ENCODE assay signal across 8 cellular contexts in genomic region chr11:2270322-2271076, GRCh38. TPM values are rescaled to one million over a fixed set of nuclear protein-coding genes. Genes with fewer than 3 reads are reported as not detected.
DNase-seq lines count a peak whose midpoint lies in the region; ATAC-seq and TF ChIP-seq lines count a peak whose summit lies in the region.

A gene with protein sequence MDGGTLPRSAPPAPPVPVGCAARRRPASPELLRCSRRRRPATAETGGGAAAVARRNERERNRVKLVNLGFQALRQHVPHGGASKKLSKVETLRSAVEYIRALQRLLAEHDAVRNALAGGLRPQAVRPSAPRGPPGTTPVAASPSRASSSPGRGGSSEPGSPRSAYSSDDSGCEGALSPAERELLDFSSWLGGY (minus strand): TSS chr11:2270588. CDS start chr11:2270332, 256 bp downstream.

- BruUV-seq in Caco-2 (replicated peaks; lab: Mats Ljungman, UMichigan), result no TSS peak
- BruUV-seq in PC-9 (replicated peaks; lab: Mats Ljungman, UMichigan), result no TSS peak

- H3K9me3 Mint-ChIP-seq in Caco-2 (ENCODE audit: unreplicated experiment) (no peaks in the 10 kb centered on the region), osteocyte (ENCODE audit: unreplicated experiment) (no peaks in the 10 kb centered on the region)

- H3K27ac ChIP-seq in PC-9 (no peak within 1 kb of the TSS), esophagus muscularis mucosa (replicated peaks in 1 of 4) (peak within 1 kb of the TSS in 2 of 4 donors; percentile 27 to 57)

- peaks cover 33% of the 10 kb centered on the region for H3K36me3 Mint-ChIP-seq in Caco-2 (ENCODE audit: insufficient read depth, unreplicated experiment)
- no peaks in the 10 kb centered on the region for H3K36me3 Mint-ChIP-seq in osteocyte (ENCODE audit: unreplicated experiment)

- H3F3A ChIP-seq in PC-9 (ENCODE audit: insufficient read depth, low read depth), result peaks cover 7% of the 10 kb centered on the region

- H3K4me2 ChIP-seq in PC-9, result peak within 1 kb of the TSS; percentile 75

- intact Hi-C loops in Caco-2 (cut with micrococcal nuclease; ENCODE audit: unreplicated experiment), result loop anchor here (1.0 kb wide), 1 partner anchor 73 kb away; no protein-coding TSS in a partner anchor
- intact Hi-C loops in PC-9 (cut with micrococcal nuclease; ENCODE audit: unreplicated experiment), result no loop called here
- intact Hi-C loops in esophagus muscularis mucosa (cut with DNase I), result no loop called here

- H3K9me3 ChIP-seq in Caco-2 (no peaks in the 10 kb centered on the region), PC-9 (ENCODE audit: insufficient read depth, low read depth) (no peaks in the 10 kb centered on the region), esophagus muscularis mucosa (no peaks in the 10 kb centered on the region)

- WGBS in esophagus muscularis mucosa, result under 1% methylated on average over 20 of the region's 89 CpGs

- no peaks in the 10 kb centered on the region for H3K9me2 ChIP-seq in PC-9 (ENCODE audit: insufficient read depth)

- H3K36me3 ChIP-seq in Caco-2 (ENCODE audit: control insufficient read depth, insufficient read depth, low read length), result peaks cover 3% of the 10 kb centered on the region
- no peaks in the 10 kb centered on the region for H3K36me3 ChIP-seq in PC-9 (ENCODE audit: low read depth)
- H3K36me3 ChIP-seq in esophagus muscularis mucosa, result no peaks in the 10 kb centered on the region

- H4K20me1 ChIP-seq in PC-9 (ENCODE audit: insufficient read depth), result no peaks in the 10 kb centered on the region

- H3K27me3 Mint-ChIP-seq in Caco-2 (ENCODE audit: insufficient read depth, unreplicated experiment) (no peaks in the 10 kb centered on the region), osteocyte (ENCODE audit: unreplicated experiment) (peaks cover 59% of the 10 kb centered on the region)

- H3K27me3 ChIP-seq in Caco-2 (replicated peaks; ENCODE audit: control insufficient read depth, insufficient read depth, low read length) (no peaks in the 10 kb centered on the region), PC-9 (ENCODE audit: insufficient read depth, low read depth) (no peaks in the 10 kb centered on the region), esophagus muscularis mucosa (peaks cover 0 to 80% (median 35%) of the 10 kb centered on the region in 4 donors)

- no peak for TF ChIP-seq EP300 in esophagus muscularis mucosa (IDR thresholded peaks at IDR 0.05)

- POLR2A ChIA-PET in Caco-2 (lab: Charles Lee), result interaction anchor here (1.1 to 2.9 kb wide), 2 partner anchors 60 to 67 kb away, joined by 5 to 26 read pairs; no protein-coding TSS in a partner anchor
- POLR2A ChIA-PET in PC-9 (lab: Charles Lee; ENCODE audit: unreplicated experiment), result interaction anchor here (0.6 kb wide), 1 partner anchor 105 kb away, joined by 4 read pairs; no protein-coding TSS in a partner anchor

- no peak for ATAC-seq in HG02642 (IDR thresholded peaks at IDR 0.05; ENCODE audit: poor library complexity, unreplicated experiment)

- DNase-seq in Caco-2 (peak; percentile 53 to 60), PC-9 (no peak), esophagus muscularis mucosa (ENCODE audit: extremely low spot score) (peak; percentile 72), osteocyte (ENCODE audit: extremely low spot score, unreplicated experiment) (peak; percentile 83), hippocampal formation (lab: John Stamatoyannopoulos, UW) (no peak), HuH-7.5 (ENCODE audit: low spot score) (no peak), NCI-H2029 (lab: John Stamatoyannopoulos, UW) (no peak)

- H3K4me1 Mint-ChIP-seq in Caco-2 (ENCODE audit: low read depth, unreplicated experiment) (peaks cover 10% of the 10 kb centered on the region), osteocyte (ENCODE audit: unreplicated experiment) (peaks cover 9% of the 10 kb centered on the region)

- H3K4me1 ChIP-seq in Caco-2 (peaks cover 27% of the 10 kb centered on the region), PC-9 (replicated peaks; ENCODE audit: insufficient read depth) (0 out of 2 replicates have a peak, but pooled peaks cover 6% of the 10 kb centered on the region), esophagus muscularis mucosa (peaks cover 21 to 30% (median 28%) of the 10 kb centered on the region in 4 donors)

- H3K79me2 ChIP-seq in PC-9 (ENCODE audit: low read depth), result no peaks in the 10 kb centered on the region

- TF ChIP-seq POLR2A in esophagus muscularis mucosa (IDR thresholded peaks at IDR 0.05; ENCODE audit: low read depth), result no peak

- H2AFZ ChIP-seq in PC-9, result peak within 1 kb of the TSS; percentile 91

- peak within 1 kb of the TSS; percentile 88 for H3K27ac Mint-ChIP-seq in Caco-2 (ENCODE audit: unreplicated experiment)
- no peak within 1 kb of the TSS for H3K27ac Mint-ChIP-seq in osteocyte (ENCODE audit: unreplicated experiment)

- TF ChIP-seq CTCF in Caco-2 (IDR thresholded peaks at IDR 0.05; ENCODE audit: insufficient read depth in 1 of 2, low read depth in 1 of 2, low read length in 1 of 2, severe bottlenecking in 1 of 2, unreplicated experiment in 1 of 2) (peak in 1 of 2 experiments; percentile 9), PC-9 (conservative IDR thresholded peaks at IDR 0.05) (no peak), esophagus muscularis mucosa (IDR thresholded peaks at IDR 0.05) (no peak), osteocyte (IDR thresholded peaks at IDR 0.05) (no peak)

- peak within 1 kb of the TSS; percentile 87 for H3K4me3 Mint-ChIP-seq in Caco-2 (ENCODE audit: unreplicated experiment)
- no peak within 1 kb of the TSS for H3K4me3 Mint-ChIP-seq in osteocyte (ENCODE audit: unreplicated experiment)

- peak within 1 kb of the TSS; percentile 76 for H3K4me3 ChIP-seq in Caco-2 (ENCODE audit: low read depth, low read length)
- H3K4me3 ChIP-seq in PC-9, result peak within 1 kb of the TSS; percentile 56
- H3K4me3 ChIP-seq in esophagus muscularis mucosa, result peak within 1 kb of the TSS; percentile 51 to 62 (median 54)

- CTCF ChIA-PET in Caco-2 (lab: Charles Lee), result interaction anchor here (0.7 to 2.4 kb wide), 7 partner anchors 29 to 150 kb away, joined by 3 to 13 read pairs (median 5); no protein-coding TSS in a partner anchor
- CTCF ChIA-PET in PC-9 (lab: Charles Lee), result no interaction called here

RNA-seq across cellular contexts. Expression of the gene that starts here (rescaled TPM):
- total RNA-seq in Caco-2 (2022), result 26.6 and 32.5 TPM in 2 replicates
- not detected in 2 replicates for total RNA-seq in PC-9 (2021)
- total RNA-seq in esophagus muscularis mucosa, result under 1 TPM in 3 of 4 donors, not detected in 1; 0.32 to 0.83 (median 0.42) TPM
- total RNA-seq in osteocyte, result not detected in 2 replicates

Comparison
In these comparisons a context has a peak if more than half of its experiments do, and no peak if none do; other contexts are left out.
1. RNA of the gene that starts here (total RNA-seq): 26.6 to 32.5 TPM in Caco-2; 0.32 to 0.83 TPM in esophagus muscularis mucosa, not detected in osteocyte and not detected in PC-9; every median in the first group is over 10 times any median in the second.
2. Peak in DNase-seq and H3K4me3 ChIP-seq in esophagus muscularis mucosa; RNA of the gene not detected or under 1 TPM.
3. Peak in DNase-seq in osteocyte; RNA of the gene not detected or under 1 TPM.
4. DNase-seq: peak in Caco-2 (2 of 2); none in PC-9 (0 of 2), hippocampal formation (0 of 2), HuH-7.5 (single experiment) and NCI-H2029 (single experiment).
5. Peak in every context shown above with its lines, with median percentiles within 50 percentile points of each other: H3K4me3 ChIP-seq.